In the genomic region with DNA sequence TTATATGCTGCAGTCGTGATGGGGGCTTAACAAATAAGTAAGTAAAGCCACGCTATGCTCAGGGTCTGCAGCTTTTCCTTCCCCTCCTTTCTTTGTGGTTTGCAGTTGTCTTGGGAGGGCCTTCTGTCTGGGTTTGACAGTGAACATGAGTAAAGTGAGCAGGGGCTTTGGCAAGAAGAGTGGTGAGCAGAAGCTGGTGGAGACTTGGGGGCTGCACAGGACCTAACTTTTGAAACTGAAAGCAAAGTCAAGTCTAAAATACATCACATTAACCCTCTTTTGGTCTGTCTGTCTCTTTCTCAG, we compare ENCODE assay signal across 1 cellular context.
TF ChIP-seq lines count a peak whose summit lies in the region.

No MANE protein-coding gene starts in this region.

TF ChIP-seq in endothelial cell of umbilical vein, 7 proteins besides CTCF, POLR2A, EP300 and RAD21:
- TF ChIP-seq, protein P1, sequence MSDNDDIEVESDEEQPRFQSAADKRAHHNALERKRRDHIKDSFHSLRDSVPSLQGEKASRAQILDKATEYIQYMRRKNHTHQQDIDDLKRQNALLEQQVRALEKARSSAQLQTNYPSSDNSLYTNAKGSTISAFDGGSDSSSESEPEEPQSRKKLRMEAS (IDR thresholded peaks at IDR 0.05; ENCODE audit: insufficient read depth, insufficient read length): no peak
- TF ChIP-seq EZH2 (IDR thresholded peaks at IDR 0.05; ENCODE audit: borderline replicate concordance, low read depth, low read length, severe bottlenecking): no peak
- TF ChIP-seq POLR2AphosphoS5 (IDR thresholded peaks at IDR 0.05; ENCODE audit: insufficient read depth, low read depth, low read length): no peak
- no peak for TF ChIP-seq JUN (IDR thresholded peaks at IDR 0.05; ENCODE audit: borderline replicate concordance, insufficient read depth, insufficient read length, low read depth)
- no peak for TF ChIP-seq MYC (IDR thresholded peaks at IDR 0.05; ENCODE audit: low read depth, low read length)
- TF ChIP-seq FOS (IDR thresholded peaks at IDR 0.05; ENCODE audit: borderline replicate concordance, insufficient read depth, low read length): no peak
- TF ChIP-seq GATA2 (IDR thresholded peaks at IDR 0.05; ENCODE audit: insufficient read depth, insufficient read length, low read depth, low read length): no peak
